In genomic region chr16:26985100-26986065, GRCh38 we compare ENCODE assay signal across 15 cellular contexts.
"Had no signal": no experiment of that assay in that cellular context is flagged by ENCODE, and none has a peak within 500 bp of the region (broad histone marks: within the 10 kb centered on the region; RNA-seq: fewer than 3 reads in every experiment).

No MANE protein-coding gene starts in this region.

- H3K4me1 ChIP-seq: suprapubic skin, upper lobe of left lung had no signal

- ATAC-seq: activated CD4-positive, CD25-positive, alpha-beta regulatory T cell treated with anti-CD3 and anti-CD28 coated beads, Interleukin-2, amount 50 U/mL, for 24 hours; natural killer cell treated with Interleukin-12 subunit alpha and Interleukin-12 subunit beta and Interleukin-15 and Interleukin-18, amount 100 ng/mL, for 72 hours; stimulated activated naive CD8-positive, alpha-beta T cell treated with anti-CD3 and anti-CD28 coated beads, Interleukin-15, Interleukin-2, amounts not matched to agents 100 U/mL and 50 U/mL, for 24 hours; T-helper 17 cell had no signal

- H3K4me2 ChIP-seq: hepatocyte had no signal

- H3K36me3 ChIP-seq: suprapubic skin, upper lobe of left lung had no signal

- H2AFZ ChIP-seq: hepatocyte had no signal

- H3K79me2 ChIP-seq: hepatocyte had no signal

- H3K27ac ChIP-seq: epithelial cell of prostate, hepatocyte, suprapubic skin, upper lobe of left lung had no signal

- DNase-seq: activated effector memory CD4-positive, alpha-beta T cell treated with Interleukin-2 at 50 U/mL for 16 hours; activated T-cell treated with anti-CD3 and anti-CD28 coated beads, Interleukin-2, amount 50 U/mL, for 24 hours; caudate nucleus; effector memory CD4-positive, alpha-beta T cell; mammary epithelial cell; stimulated activated CD4-positive, alpha-beta T cell treated with anti-CD3 and anti-CD28 coated beads, Interleukin-2, amount 100 ng/mL, for 48 hours; stimulated activated naive CD8-positive, alpha-beta T cell treated with anti-CD3 and anti-CD28 coated beads, Interleukin-15, Interleukin-2, amounts not matched to agents 100 U/mL and 50 U/mL, for 24 hours; T-helper 17 cell; upper lobe of left lung had no signal

- H3K4me3 ChIP-seq: hepatocyte, suprapubic skin, upper lobe of left lung had no signal

- H3K9me3 ChIP-seq: suprapubic skin, upper lobe of left lung had no signal

- H3K27me3 ChIP-seq: hepatocyte, upper lobe of left lung had no signal

- FAIRE-seq: TTC549 had no signal
